In the genomic region with DNA sequence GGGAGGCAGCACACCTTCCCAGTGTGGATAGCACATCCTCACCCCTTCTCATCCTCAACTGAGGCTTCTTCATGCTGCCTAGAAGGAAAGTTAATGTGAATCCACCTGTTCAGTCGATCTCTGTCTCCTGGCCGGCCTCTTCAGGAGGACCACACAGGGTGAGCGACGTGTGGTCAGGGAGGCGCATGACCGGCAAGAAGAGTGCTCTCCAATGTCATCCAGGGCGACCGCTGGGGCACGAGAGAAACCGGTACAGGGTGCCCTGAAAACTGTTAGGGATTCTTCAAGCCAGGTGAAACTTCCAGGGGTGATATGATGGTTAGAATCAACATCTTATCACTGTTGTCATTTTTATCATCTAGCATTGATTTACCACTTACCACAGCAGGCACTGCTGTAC, we compare ENCODE assay signal across 31 cellular contexts.
"Had no signal": no experiment of that assay in that cellular context is flagged by ENCODE, and none has a peak within 500 bp of the region (broad histone marks: within the 10 kb centered on the region; RNA-seq: fewer than 3 reads in every experiment).

No MANE protein-coding gene starts in this region.

- H3K36me3 ChIP-seq: adrenal gland had no signal

- H3K4me1 Mint-ChIP-seq: activated naive CD4-positive, alpha-beta T cell treated with anti-CD3 and anti-CD28 coated beads, Interleukin-2, amount 50 U/mL, for 24 hours; activated naive CD8-positive, alpha-beta T cell treated with anti-CD3 and anti-CD28 coated beads, Interleukin-2, amount 50 U/mL, for 24 hours had no signal

- H3K9me3 ChIP-seq: adrenal gland, body of pancreas, esophagus muscularis mucosa, gastrocnemius medialis, heart left ventricle had no signal

- H3K9me3 Mint-ChIP-seq: activated CD8-positive, alpha-beta T cell treated with anti-CD3 and anti-CD28 coated beads for 36 hours; activated naive CD4-positive, alpha-beta T cell treated with anti-CD3 and anti-CD28 coated beads for 36 hours; activated naive CD4-positive, alpha-beta T cell treated with anti-CD3 and anti-CD28 coated beads, Interleukin-2, amount 50 U/mL, for 24 hours; activated naive CD8-positive, alpha-beta T cell treated with anti-CD3 and anti-CD28 coated beads for 36 hours; activated naive CD8-positive, alpha-beta T cell treated with anti-CD3 and anti-CD28 coated beads, Interleukin-2, amount 50 U/mL, for 24 hours; activated T-cell treated with anti-CD3 and anti-CD28 coated beads, Interleukin-2, amount 50 U/mL, for 4 hours; activated T-helper 2 cell treated with anti-CD3 and anti-CD28 coated beads, Interferon-gamma antibody, Interleukin-2, Interleukin-4, amounts not matched to agents 10 μg/mL and 5 μg/mL and 100 μg/mL, durations not matched to agents 14 hours and 24 hours and 36 hours; effector memory CD8-positive, alpha-beta T cell had no signal

- H3K4me1 ChIP-seq: adrenal gland, body of pancreas, foreskin keratinocyte, gastrocnemius medialis had no signal

- DNase-seq: activated CD4-positive, alpha-beta T cell treated with anti-CD3 and anti-CD28 coated beads for 36 hours; activated CD4-positive, alpha-beta T cell treated with anti-CD3 and anti-CD28 coated beads, Interleukin-2, amount 50 U/mL, for 1 hour; activated CD4-positive, alpha-beta T cell treated with anti-CD3 and anti-CD28 coated beads, Interleukin-2, amount 50 U/mL, for 48 hours; activated CD4-positive, CD25-positive, alpha-beta regulatory T cell; activated CD4-positive, CD25-positive, alpha-beta regulatory T cell treated with anti-CD3 and anti-CD28 coated beads, Interleukin-2, amount 50 U/mL, for 72 hours; activated CD8-positive, alpha-beta memory T cell treated with anti-CD3 and anti-CD28 coated beads for 24 hours; activated CD8-positive, alpha-beta T cell treated with anti-CD3 and anti-CD28 coated beads for 36 hours; activated effector memory CD4-positive, alpha-beta T cell treated with anti-CD3 and anti-CD28 coated beads, Interleukin-2, amount 50 U/mL, for 16 hours; activated naive CD4-positive, alpha-beta T cell treated with anti-CD3 and anti-CD28 coated beads for 36 hours; activated naive CD8-positive, alpha-beta T cell treated with anti-CD3 and anti-CD28 coated beads for 36 hours; activated naive CD8-positive, alpha-beta T cell treated with anti-CD3 and anti-CD28 coated beads, Interleukin-2, amount 50 U/mL, for 24 hours; activated T-cell treated with anti-CD3 and anti-CD28 coated beads, Interleukin-2, amount 50 U/mL, for 4 hours; adrenal gland; amygdala; aorta; body of pancreas; caudate nucleus; cortex of kidney; dermis blood vessel endothelial cell; effector CD4-positive, alpha-beta T cell; effector memory CD8-positive, alpha-beta T cell; erythroblast; foreskin keratinocyte; gastrocnemius medialis; glutamatergic neuron; T-helper 1 cell; T-helper 2 cell had no signal

- H3K4me3 Mint-ChIP-seq: activated CD4-positive, alpha-beta T cell treated with anti-CD3 and anti-CD28 coated beads for 36 hours; activated CD8-positive, alpha-beta T cell treated with anti-CD3 and anti-CD28 coated beads for 36 hours; activated naive CD4-positive, alpha-beta T cell treated with anti-CD3 and anti-CD28 coated beads for 36 hours; activated naive CD4-positive, alpha-beta T cell treated with anti-CD3 and anti-CD28 coated beads, Interleukin-2, amount 50 U/mL, for 24 hours; activated naive CD8-positive, alpha-beta T cell treated with anti-CD3 and anti-CD28 coated beads for 36 hours; activated naive CD8-positive, alpha-beta T cell treated with anti-CD3 and anti-CD28 coated beads, Interleukin-2, amount 50 U/mL, for 24 hours; activated T-cell treated with anti-CD3 and anti-CD28 coated beads, Interleukin-2, amount 50 U/mL, for 4 hours; effector memory CD8-positive, alpha-beta T cell had no signal

- H3K27ac Mint-ChIP-seq: activated CD4-positive, alpha-beta T cell treated with anti-CD3 and anti-CD28 coated beads for 36 hours; activated CD8-positive, alpha-beta T cell treated with anti-CD3 and anti-CD28 coated beads for 36 hours; activated naive CD4-positive, alpha-beta T cell treated with anti-CD3 and anti-CD28 coated beads for 36 hours; activated naive CD4-positive, alpha-beta T cell treated with anti-CD3 and anti-CD28 coated beads, Interleukin-2, amount 50 U/mL, for 24 hours; activated naive CD8-positive, alpha-beta T cell treated with anti-CD3 and anti-CD28 coated beads for 36 hours; activated naive CD8-positive, alpha-beta T cell treated with anti-CD3 and anti-CD28 coated beads, Interleukin-2, amount 50 U/mL, for 24 hours; activated T-helper 2 cell treated with anti-CD3 and anti-CD28 coated beads, Interferon-gamma antibody, Interleukin-2, Interleukin-4, amounts not matched to agents 10 μg/mL and 5 μg/mL and 100 μg/mL, durations not matched to agents 14 hours and 24 hours and 36 hours; effector memory CD8-positive, alpha-beta T cell had no signal

- H3K27me3 ChIP-seq: adrenal gland, body of pancreas, esophagus muscularis mucosa, gastrocnemius medialis, heart left ventricle had no signal

- ATAC-seq: activated CD4-positive, alpha-beta T cell treated with anti-CD3 and anti-CD28 coated beads for 36 hours; activated CD8-positive, alpha-beta T cell treated with anti-CD3 and anti-CD28 coated beads for 36 hours; activated naive CD8-positive, alpha-beta T cell treated with anti-CD3 and anti-CD28 coated beads, Interleukin-2, amount 50 U/mL, for 24 hours; activated T-cell treated with anti-CD3 and anti-CD28 coated beads, Interleukin-2, amount 50 U/mL, for 4 hours; body of pancreas; effector memory CD8-positive, alpha-beta T cell; foreskin keratinocyte; gastrocnemius medialis; heart left ventricle had no signal

- H3K4me3 ChIP-seq: adrenal gland, body of pancreas, esophagus muscularis mucosa, gastrocnemius medialis, heart left ventricle had no signal

- H3K27me3 Mint-ChIP-seq: activated CD4-positive, alpha-beta T cell treated with anti-CD3 and anti-CD28 coated beads for 36 hours; activated CD8-positive, alpha-beta T cell treated with anti-CD3 and anti-CD28 coated beads for 36 hours; activated naive CD4-positive, alpha-beta T cell treated with anti-CD3 and anti-CD28 coated beads, Interleukin-2, amount 50 U/mL, for 24 hours; activated naive CD8-positive, alpha-beta T cell treated with anti-CD3 and anti-CD28 coated beads for 36 hours; activated naive CD8-positive, alpha-beta T cell treated with anti-CD3 and anti-CD28 coated beads, Interleukin-2, amount 50 U/mL, for 24 hours had no signal

- H3K27ac ChIP-seq: adrenal gland, body of pancreas, esophagus muscularis mucosa, foreskin keratinocyte, gastrocnemius medialis, heart left ventricle had no signal
